13 cellular contexts compared by ENCODE assay signal in the genomic region with DNA sequence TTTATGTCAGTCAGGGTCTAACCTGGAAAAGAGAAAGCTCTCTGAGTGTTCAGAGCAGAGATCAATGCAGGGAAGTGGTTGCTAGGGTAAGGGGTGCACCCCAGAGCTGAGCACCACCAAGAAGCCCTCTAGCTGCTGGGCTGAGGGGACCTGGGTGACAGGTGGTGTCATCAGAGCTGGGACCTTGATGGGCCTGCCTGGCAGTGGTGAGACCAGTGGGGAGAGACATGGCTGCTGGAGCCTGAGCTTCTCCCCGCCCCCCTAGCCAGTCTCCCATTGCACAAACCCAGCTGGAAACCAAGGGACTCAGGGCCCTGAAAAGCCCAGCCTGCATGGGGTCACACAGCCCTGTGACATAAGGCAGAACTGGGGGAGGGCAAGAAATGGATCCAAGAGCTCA. TPM values are rescaled to one million over a fixed set of nuclear protein-coding genes. Genes with fewer than 3 reads are reported as not detected.
DNase-seq lines count a peak whose midpoint lies in the region.
"Had no signal": no experiment of that assay in that cellular context is flagged by ENCODE, and none has a peak within 500 bp of the region (broad histone marks: within the 10 kb centered on the region; RNA-seq: fewer than 3 reads in every experiment).

No MANE protein-coding gene starts in this region.

- no peaks in the 10 kb centered on the region for H3K9me3 ChIP-seq in CD4-positive, alpha-beta memory T cell (ENCODE audit: control insufficient read depth in 1 of 2, low read length in 2 of 2)
- H3K9me3 ChIP-seq in KOPT-K1 (ENCODE audit: insufficient read depth, low read length, poor library complexity, severe bottlenecking) (no peaks in the 10 kb centered on the region), mesenchymal stem cell (ENCODE audit: control insufficient read depth, low read length) (no peaks in the 10 kb centered on the region)
- H3K9me3 ChIP-seq: HAP-1, left lung, psoas muscle, transverse colon had no signal

- H3K27me3 Mint-ChIP-seq in CD4-positive, alpha-beta memory T cell: no peaks in the 10 kb centered on the region
- H3K27me3 Mint-ChIP-seq in activated T-helper 2 cell treated with anti-CD3 and anti-CD28 coated beads, Interferon-gamma antibody, Interleukin-2, Interleukin-4, amounts not matched to agents 10 μg/mL and 5 μg/mL and 100 μg/mL, durations not matched to agents 14 hours and 24 hours and 36 hours (ENCODE audit: low read depth): peaks cover 14% of the 10 kb centered on the region

- H2BK5ac ChIP-seq in mesenchymal stem cell (ENCODE audit: low read depth, low read length, poor library complexity, severe bottlenecking): no peak overlapping the region

- peaks cover 25 to 78% (median 62%) of the 10 kb centered on the region in 4 donors for H3K4me1 Mint-ChIP-seq in CD4-positive, alpha-beta memory T cell
- H3K4me1 Mint-ChIP-seq in activated T-helper 2 cell treated with anti-CD3 and anti-CD28 coated beads, Interferon-gamma antibody, Interleukin-2, Interleukin-4, amounts not matched to agents 10 μg/mL and 5 μg/mL and 100 μg/mL, durations not matched to agents 14 hours and 24 hours and 36 hours (ENCODE audit: low read depth): peaks cover 51% of the 10 kb centered on the region

- H4K91ac ChIP-seq in mesenchymal stem cell (ENCODE audit: low read length): peak overlapping the region; percentile 80

- no peaks in the 10 kb centered on the region for H3K36me3 ChIP-seq in CD4-positive, alpha-beta memory T cell (ENCODE audit: insufficient read depth, low read length)
- H3K36me3 ChIP-seq in KOPT-K1 (ENCODE audit: insufficient read depth, low read length) (no peaks in the 10 kb centered on the region), mesenchymal stem cell (ENCODE audit: control insufficient read depth in 1 of 2, insufficient read depth in 2 of 2, low read depth in 1 of 2, low read length in 2 of 2) (no peaks in the 10 kb centered on the region)
- H3K36me3 ChIP-seq: HAP-1, left lung, transverse colon had no signal

- no CpG with 5 or more reads among the region's 1 CpG for WGBS in mesenchymal stem cell

- H2BK15ac ChIP-seq in mesenchymal stem cell (ENCODE audit: low read depth, poor library complexity, severe bottlenecking): peak overlapping the region; percentile 15

- no peak overlapping the region for H3K4me2 ChIP-seq in mesenchymal stem cell (ENCODE audit: low read length, poor library complexity, severe bottlenecking)

- no peak overlapping the region for H2AFZ ChIP-seq in mesenchymal stem cell (ENCODE audit: low read depth, low read length)

- CTCF ChIA-PET in CD4-positive, alpha-beta memory T cell (lab: Charles Lee; ENCODE audit: partially characterized antibody): interaction anchor here (1.2 to 9.9 kb wide), 14 partner anchors 9 to 217 kb away, joined by 3 to 118 read pairs (median 6); a partner anchor contains a TSS

- intact Hi-C loops in CD4-positive, alpha-beta memory T cell (cut with micrococcal nuclease): no loop called here
- intact Hi-C loops in activated T-helper 2 cell treated with anti-CD3 and anti-CD28 coated beads, Interferon-gamma antibody, Interleukin-2, Interleukin-4, amounts not matched to agents 10 μg/mL and 5 μg/mL and 100 μg/mL, durations not matched to agents 14 hours and 24 hours and 36 hours (cut with micrococcal nuclease): loop anchor here (2.0 to 5.0 kb wide), 5 partner anchors 42 to 1137 kb away; a partner anchor contains a TSS

- no peak overlapping the region for H3K4me3 ChIP-seq in CD4-positive, alpha-beta memory T cell (ENCODE audit: low read length in 2 of 2)
- no peak overlapping the region for H3K4me3 ChIP-seq in mesenchymal stem cell (ENCODE audit: insufficient read depth in 1 of 2, low read depth in 1 of 2, low read length in 2 of 2)
- H3K4me3 ChIP-seq: HAP-1, left lung, psoas muscle, transverse colon had no signal

- no peaks in the 10 kb centered on the region for H3K9me3 Mint-ChIP-seq in CD4-positive, alpha-beta memory T cell
- no peaks in the 10 kb centered on the region for H3K9me3 Mint-ChIP-seq in activated T-helper 2 cell treated with anti-CD3 and anti-CD28 coated beads, Interferon-gamma antibody, Interleukin-2, Interleukin-4, amounts not matched to agents 10 μg/mL and 5 μg/mL and 100 μg/mL, durations not matched to agents 14 hours and 24 hours and 36 hours

- no peaks in the 10 kb centered on the region for H3K27me3 ChIP-seq in CD4-positive, alpha-beta memory T cell (ENCODE audit: insufficient read depth, low read length)
- H3K27me3 ChIP-seq in mesenchymal stem cell (ENCODE audit: control insufficient read depth in 1 of 2, insufficient read depth in 1 of 2, low read length in 2 of 2): no peaks in the 10 kb centered on the region
- H3K27me3 ChIP-seq: left lung, transverse colon had no signal

- H3K79me1 ChIP-seq in mesenchymal stem cell (replicated peaks; ENCODE audit: low read length, poor library complexity, severe bottlenecking): no peaks in the 10 kb centered on the region

- peak overlapping the region in 1 of 2 experiments; percentile 31 for H3K18ac ChIP-seq in mesenchymal stem cell (ENCODE audit: low read depth in 1 of 2, low read length in 2 of 2)

- H3K4ac ChIP-seq in mesenchymal stem cell (ENCODE audit: low read depth in 1 of 2, low read length in 2 of 2): no peak overlapping the region

- no peak overlapping the region for H3K14ac ChIP-seq in mesenchymal stem cell (ENCODE audit: low read length in 2 of 2)

- H3K4me1 ChIP-seq in CD4-positive, alpha-beta memory T cell (ENCODE audit: insufficient read depth, low read length): peaks cover 55% of the 10 kb centered on the region
- H3K4me1 ChIP-seq in mesenchymal stem cell (ENCODE audit: control insufficient read depth, insufficient read depth, low read depth, low read length): peaks cover 11% of the 10 kb centered on the region
- H3K4me1 ChIP-seq: HAP-1, left lung, psoas muscle, transverse colon had no signal

- H3K27ac ChIP-seq in CD4-positive, alpha-beta memory T cell (ENCODE audit: low read depth, low read length): peak overlapping the region; percentile 53
- H3K27ac ChIP-seq in KOPT-K1 (ENCODE audit: low read depth, low read length, poor library complexity, severe bottlenecking) (peak overlapping the region; percentile 49), mesenchymal stem cell (ENCODE audit: low read length, poor library complexity, severe bottlenecking) (peak overlapping the region; percentile 19)
- H3K27ac ChIP-seq: psoas muscle had no signal

- H2AK5ac ChIP-seq in mesenchymal stem cell (ENCODE audit: low read length, severe bottlenecking): peak overlapping the region; percentile 54

- POLR2A ChIA-PET in CD4-positive, alpha-beta memory T cell (lab: Charles Lee; ENCODE audit: partially characterized antibody): interaction anchor here (0.6 to 9.7 kb wide), 17 partner anchors 9 to 1498 kb away, joined by 3 to 210 read pairs (median 5); a partner anchor contains a TSS

- H2BK120ac ChIP-seq in mesenchymal stem cell (ENCODE audit: low read depth, low read length): no peak overlapping the region

- peaks cover 0 to 4% of the 10 kb centered on the region in 2 donors for H3K36me3 Mint-ChIP-seq in CD4-positive, alpha-beta memory T cell
- no peaks in the 10 kb centered on the region for H3K36me3 Mint-ChIP-seq in activated T-helper 2 cell treated with anti-CD3 and anti-CD28 coated beads, Interferon-gamma antibody, Interleukin-2, Interleukin-4, amounts not matched to agents 10 μg/mL and 5 μg/mL and 100 μg/mL, durations not matched to agents 14 hours and 24 hours and 36 hours (ENCODE audit: low read depth)

- no peak overlapping the region for H3K9ac ChIP-seq in mesenchymal stem cell (ENCODE audit: low read length)

- peak overlapping the region; percentile 27 to 59 for H2BK12ac ChIP-seq in mesenchymal stem cell (ENCODE audit: low read length in 2 of 2)

- H3K27ac Mint-ChIP-seq in CD4-positive, alpha-beta memory T cell: peak overlapping the region; percentile 67 to 97 (median 94)
- H3K27ac Mint-ChIP-seq in activated T-helper 2 cell treated with anti-CD3 and anti-CD28 coated beads, Interferon-gamma antibody, Interleukin-2, Interleukin-4, amounts not matched to agents 10 μg/mL and 5 μg/mL and 100 μg/mL, durations not matched to agents 14 hours and 24 hours and 36 hours: peak overlapping the region; percentile 82

- peak overlapping the region in 7 of 8 donors; percentile 61 to 92 (median 78) for H3K4me3 Mint-ChIP-seq in CD4-positive, alpha-beta memory T cell
- H3K4me3 Mint-ChIP-seq in activated T-helper 2 cell treated with anti-CD3 and anti-CD28 coated beads, Interferon-gamma antibody, Interleukin-2, Interleukin-4, amounts not matched to agents 10 μg/mL and 5 μg/mL and 100 μg/mL, durations not matched to agents 14 hours and 24 hours and 36 hours (ENCODE audit: low read depth): peak overlapping the region; percentile 32

- DNase-seq in CD4-positive, alpha-beta memory T cell: peak in 1 of 5 donors; percentile 43
- DNase-seq in activated T-helper 2 cell treated with anti-CD3 and anti-CD28 coated beads, Interferon-gamma antibody, Interleukin-2, Interleukin-4, amounts not matched to agents 10 μg/mL and 5 μg/mL and 100 μg/mL, durations not matched to agents 14 hours and 24 hours and 36 hours (ENCODE audit: low spot score): peak; percentile 16
- DNase-seq in mesenchymal stem cell: no peak
- DNase-seq in DMS153 treated with DMSO at 0.1 percent for 48 hours (lab: John Stamatoyannopoulos, UW; ENCODE audit: unreplicated experiment): no peak
- no peak for DNase-seq in hepatic stellate cell (ENCODE audit: low spot score)
- DNase-seq in activated CD4-positive, CD25-positive, alpha-beta regulatory T cell (lab: John Stamatoyannopoulos, UW): no peak
- DNase-seq in iPS-NIHi11 (ENCODE audit: low spot score): no peak
- DNase-seq: left lung, NCI-H446, psoas muscle, transverse colon had no signal

- H4K8ac ChIP-seq in mesenchymal stem cell (ENCODE audit: low read length): peak overlapping the region; percentile 45

- H3K23ac ChIP-seq in mesenchymal stem cell (ENCODE audit: low read length in 2 of 2): no peak overlapping the region

RNA-seq across cellular contexts. Expression of a gene that starts 49.1 kb away (rescaled TPM):
- 10 to 100 TPM; 61.2 to 72.7 TPM for total RNA-seq in CD4-positive, alpha-beta memory T cell
- polyA plus RNA-seq in CD4-positive, alpha-beta memory T cell: 10 to 100 TPM in 1 of 2 donors, 1 to 10 TPM in 1; 6.9 to 19.7 TPM
- 74.2 and 76.2 TPM in 2 replicates for total RNA-seq in activated T-helper 2 cell treated with anti-CD3 and anti-CD28 coated beads, Interferon-gamma antibody, Interleukin-2, Interleukin-4, amounts not matched to agents 10 μg/mL and 5 μg/mL and 100 μg/mL, durations not matched to agents 14 hours and 24 hours and 36 hours
- polyA plus RNA-seq in mesenchymal stem cell (2013, experiment 1 of 2): 7.8 TPM
- polyA plus RNA-seq in mesenchymal stem cell (2013, experiment 2 of 2): 7.5 TPM
